In the genomic region with DNA sequence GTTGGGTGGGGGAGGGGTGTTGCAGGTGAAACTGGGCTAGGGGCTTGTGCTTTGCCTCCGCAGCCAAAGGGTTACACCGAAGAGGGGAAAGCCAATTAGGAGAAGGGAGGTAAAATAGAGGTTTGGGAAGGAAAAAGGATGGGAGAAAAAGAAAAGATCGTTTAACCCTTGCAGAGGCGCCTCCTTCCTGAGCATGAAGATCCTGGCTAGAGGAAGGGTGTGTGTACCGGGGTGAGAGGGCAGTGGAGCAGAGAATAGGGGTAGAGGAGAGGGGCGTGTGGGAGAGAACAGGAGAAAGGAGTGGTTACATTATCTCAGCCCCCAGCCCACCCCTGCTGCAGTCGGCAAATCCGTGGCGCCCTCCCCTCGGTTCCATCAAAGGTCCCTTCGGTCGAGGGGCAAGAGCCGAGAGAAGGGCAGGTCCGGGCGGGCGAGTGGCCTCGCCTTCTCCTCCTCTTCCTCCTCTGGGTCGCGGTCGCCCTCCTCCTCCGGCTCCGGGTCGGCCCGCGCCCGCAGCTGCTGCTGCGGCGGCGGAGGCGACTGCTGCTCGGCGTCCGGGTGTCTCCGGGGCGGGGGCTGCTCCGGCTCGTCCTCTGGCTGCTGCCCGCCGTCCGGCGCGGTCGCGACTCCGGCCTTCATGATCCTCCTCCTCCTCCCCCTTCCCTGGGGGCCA, we compare ENCODE assay signal across 8 cellular contexts. TPM values are rescaled to one million over a fixed set of nuclear protein-coding genes. Genes with fewer than 3 reads are reported as not detected.
A peak's percentile ranks its signal among the peaks of the same experiment; 100 is the strongest.
DNase-seq lines count a peak whose midpoint lies in the region; ATAC-seq and TF ChIP-seq lines count a peak whose summit lies in the region.

No MANE protein-coding gene starts in this region.

- H3K9me3 ChIP-seq in heart right ventricle (no peaks in the 10 kb centered on the region), adipocyte (ENCODE audit: control insufficient read depth, low read length) (no peaks in the 10 kb centered on the region)

- no peaks in the 10 kb centered on the region for H3K36me3 Mint-ChIP-seq in type B pancreatic cell

- H3K4me1 Mint-ChIP-seq in type B pancreatic cell (ENCODE audit: unreplicated experiment), result no peaks in the 10 kb centered on the region

- ATAC-seq in heart right ventricle, result peak in 1 of 8 donors; percentile 14

- H3K4me1 ChIP-seq in heart right ventricle (peaks cover 0 to 20% (median 15%) of the 10 kb centered on the region in 9 donors), adipocyte (ENCODE audit: control insufficient read depth, insufficient read depth, low read length) (peaks cover 32% of the 10 kb centered on the region)

- H3K4me3 ChIP-seq in heart right ventricle (peak overlapping the region in 7 of 10 donors; percentile 4 to 37 (median 31)), adipocyte (ENCODE audit: low read length) (peak overlapping the region; percentile 74)

- intact Hi-C loops in heart right ventricle (cut with DNase I) (no loop called here), cardiac septum (cut with DNase I) (no loop called here)

- H3K9me3 Mint-ChIP-seq in type B pancreatic cell, result no peaks in the 10 kb centered on the region

- H3K36me3 ChIP-seq in heart right ventricle, result no peaks in the 10 kb centered on the region
- H3K36me3 ChIP-seq in adipocyte (ENCODE audit: control insufficient read depth, insufficient read depth, low read length, severe bottlenecking), result no peaks in the 10 kb centered on the region

- H3K27ac Mint-ChIP-seq in type B pancreatic cell, result no peak overlapping the region

- peaks cover 8 to 96% (median 55%) of the 10 kb centered on the region in 7 donors for H3K27me3 ChIP-seq in heart right ventricle
- no peaks in the 10 kb centered on the region for H3K27me3 ChIP-seq in adipocyte (replicated peaks; ENCODE audit: control insufficient read depth, insufficient read depth, low read length)

- peak overlapping the region; percentile 73 for H3K4me3 Mint-ChIP-seq in type B pancreatic cell

- no peak overlapping the region for H3K27ac ChIP-seq in heart right ventricle

- peaks cover 85% of the 10 kb centered on the region for H3K27me3 Mint-ChIP-seq in type B pancreatic cell

- no peak for TF ChIP-seq CTCF in heart right ventricle (IDR thresholded peaks at IDR 0.05)
- TF ChIP-seq CTCF in type B pancreatic cell (conservative IDR thresholded peaks at IDR 0.05), result no peak

- peak overlapping the region; percentile 78 for H3K9ac ChIP-seq in adipocyte (ENCODE audit: low read length)

- DNase-seq in heart right ventricle (peak in 1 of 2 donors; percentile 12), cardiac septum (ENCODE audit: low spot score) (no peak), adipocyte (ENCODE audit: low read depth) (peak; percentile 57), iPS-NIHi7 (ENCODE audit: extremely low spot score) (peak; percentile 58), type B pancreatic cell (ENCODE audit: extremely low spot score, unreplicated experiment) (no peak), hippocampal formation (lab: John Stamatoyannopoulos, UW) (no peak), NCI-H774 (lab: John Stamatoyannopoulos, UW) (no peak)
- no peak for DNase-seq in activated naive CD4-positive, alpha-beta T cell (lab: John Stamatoyannopoulos, UW)

- WGBS in heart right ventricle, 2 donors, result 1 to 2% methylated on average over 25 to 44 of the region's 45 CpGs

RNA-seq across cellular contexts. Expression of gene MARCHF4, which starts 1.2 kb away (rescaled TPM):
- total RNA-seq in heart right ventricle (under 1 TPM in 3 of 10 donors, not detected in 7; 0.04 to 0.40 (median 0.11) TPM), cardiac septum (not detected), type B pancreatic cell (ENCODE audit: low replicate concordance) (0.93 and 1.1 TPM in 2 replicates)
- polyA plus RNA-seq in heart right ventricle, result under 1 TPM in 1 of 2 donors, not detected in 1; 0.01 TPM

RNA-seq across cellular contexts. Expression of gene SMARCAL1, which starts 41.2 kb away (rescaled TPM):
- 10 to 100 TPM in 4 of 10 donors, 1 to 10 TPM in 6; 7.5 to 14.8 (median 9.8) TPM for total RNA-seq in heart right ventricle
- polyA plus RNA-seq in heart right ventricle, result 1 to 10 TPM; 3.8 to 7.7 TPM
- 13.2 TPM for total RNA-seq in cardiac septum
- 21.9 and 29.0 TPM in 2 replicates for total RNA-seq in type B pancreatic cell (ENCODE audit: low replicate concordance)

Comparison
In these comparisons a context has a peak if more than half of its experiments do, and no peak if none do; other contexts are left out.
1. DNase-seq: peak in adipocyte (single experiment) and iPS-NIHi7 (single experiment); none in cardiac septum (single experiment), type B pancreatic cell (single experiment), hippocampal formation (0 of 2), NCI-H774 (single experiment) and activated naive CD4-positive, alpha-beta T cell (0 of 4).